1 cellular context compared by ENCODE assay signal in genomic region chr10:15660990-15661389, GRCh38.
TF ChIP-seq lines count a peak whose summit lies in the region.

No MANE protein-coding gene starts in this region.

TF ChIP-seq in WTC11, 78 proteins besides CTCF, POLR2A, EP300 and RAD21 (continued from another document):
- TF ChIP-seq ZSCAN18 (CRISPR knock-in tag; IDR thresholded peaks at IDR 0.05): no peak
